Comparison of ENCODE assay signal across 1 cellular context in genomic region chr7:6588566-6588965, GRCh38.
TF ChIP-seq lines count a peak whose summit lies in the region.

No MANE protein-coding gene starts in this region.

TF ChIP-seq in SK-N-SH treated with all-trans-retinoic acid at 6 μM for 48 hours, 23 proteins besides CTCF, POLR2A, EP300 and RAD21:
- TF ChIP-seq TOX (CRISPR knock-in tag; IDR thresholded peaks at IDR 0.05; ENCODE audit: borderline replicate concordance) (no peak), PPARA (CRISPR knock-in tag; IDR thresholded peaks at IDR 0.05; ENCODE audit: borderline replicate concordance) (no peak), ESRRG (CRISPR knock-in tag; IDR thresholded peaks at IDR 0.05) (no peak), BACH2 (CRISPR knock-in tag; IDR thresholded peaks at IDR 0.05; ENCODE audit: borderline replicate concordance) (no peak), ZNF70 (CRISPR knock-in tag; IDR thresholded peaks at IDR 0.05) (no peak), ZNF565 (CRISPR knock-in tag; conservative IDR thresholded peaks at IDR 0.05; ENCODE audit: low read depth) (no peak), ZFP30 (CRISPR knock-in tag; IDR thresholded peaks at IDR 0.05) (no peak), TCF4 (CRISPR knock-in tag; IDR thresholded peaks at IDR 0.05; ENCODE audit: borderline replicate concordance) (no peak), ZFP3 (CRISPR knock-in tag; IDR thresholded peaks at IDR 0.05) (no peak), RARB (CRISPR knock-in tag; IDR thresholded peaks at IDR 0.05) (no peak), ISL1 (CRISPR knock-in tag; IDR thresholded peaks at IDR 0.05) (no peak), OSR1 (CRISPR knock-in tag; IDR thresholded peaks at IDR 0.05) (no peak), ZNF8 (CRISPR knock-in tag; IDR thresholded peaks at IDR 0.05) (no peak), ARNTL (CRISPR knock-in tag; IDR thresholded peaks at IDR 0.05; ENCODE audit: borderline replicate concordance, low read depth) (no peak), CSDC2 (CRISPR knock-in tag; IDR thresholded peaks at IDR 0.05) (no peak), TSHZ2 (CRISPR knock-in tag; IDR thresholded peaks at IDR 0.05) (no peak), GLIS3 (CRISPR knock-in tag; IDR thresholded peaks at IDR 0.05) (no peak)
- TF ChIP-seq, protein P1, sequence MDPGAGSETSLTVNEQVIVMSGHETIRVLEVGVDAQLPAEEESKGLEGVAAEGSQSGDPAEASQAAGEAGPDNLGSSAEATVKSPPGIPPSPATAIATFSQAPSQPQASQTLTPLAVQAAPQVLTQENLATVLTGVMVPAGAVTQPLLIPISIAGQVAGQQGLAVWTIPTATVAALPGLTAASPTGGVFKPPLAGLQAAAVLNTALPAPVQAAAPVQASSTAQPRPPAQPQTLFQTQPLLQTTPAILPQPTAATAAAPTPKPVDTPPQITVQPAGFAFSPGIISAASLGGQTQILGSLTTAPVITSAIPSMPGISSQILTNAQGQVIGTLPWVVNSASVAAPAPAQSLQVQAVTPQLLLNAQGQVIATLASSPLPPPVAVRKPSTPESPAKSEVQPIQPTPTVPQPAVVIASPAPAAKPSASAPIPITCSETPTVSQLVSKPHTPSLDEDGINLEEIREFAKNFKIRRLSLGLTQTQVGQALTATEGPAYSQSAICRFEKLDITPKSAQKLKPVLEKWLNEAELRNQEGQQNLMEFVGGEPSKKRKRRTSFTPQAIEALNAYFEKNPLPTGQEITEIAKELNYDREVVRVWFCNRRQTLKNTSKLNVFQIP (CRISPR knock-in tag; IDR thresholded peaks at IDR 0.05; ENCODE audit: borderline replicate concordance, low read depth), result no peak
